Comparison of ENCODE assay signal across 1 cellular context in genomic region chr22:44146088-44146861, GRCh38.
TF ChIP-seq lines count a peak whose summit lies in the region.

No MANE protein-coding gene starts in this region.

TF ChIP-seq in GM23338, 12 proteins besides CTCF, POLR2A, EP300 and RAD21 (continued from another document):
- TF ChIP-seq ZNF462 (CRISPR knock-in tag; IDR thresholded peaks at IDR 0.05), result no peak
- no peak for TF ChIP-seq POLR2AphosphoS5 (IDR thresholded peaks at IDR 0.05; ENCODE audit: low read depth)
- no peak for TF ChIP-seq JUNB (IDR thresholded peaks at IDR 0.05; ENCODE audit: unreplicated experiment)
- no peak for TF ChIP-seq EZH2 (IDR thresholded peaks at IDR 0.05; ENCODE audit: low read depth, unreplicated experiment)
- TF ChIP-seq EZH2phosphoT487 (IDR thresholded peaks at IDR 0.05; ENCODE audit: unreplicated experiment), result no peak
- no peak for TF ChIP-seq ZNF114 (CRISPR knock-in tag; IDR thresholded peaks at IDR 0.05)
- no peak for TF ChIP-seq NANOG (IDR thresholded peaks at IDR 0.05; ENCODE audit: borderline replicate concordance)
- TF ChIP-seq ETS1 (IDR thresholded peaks at IDR 0.05), result no peak
